36 cellular contexts compared by ENCODE assay signal in the genomic region with DNA sequence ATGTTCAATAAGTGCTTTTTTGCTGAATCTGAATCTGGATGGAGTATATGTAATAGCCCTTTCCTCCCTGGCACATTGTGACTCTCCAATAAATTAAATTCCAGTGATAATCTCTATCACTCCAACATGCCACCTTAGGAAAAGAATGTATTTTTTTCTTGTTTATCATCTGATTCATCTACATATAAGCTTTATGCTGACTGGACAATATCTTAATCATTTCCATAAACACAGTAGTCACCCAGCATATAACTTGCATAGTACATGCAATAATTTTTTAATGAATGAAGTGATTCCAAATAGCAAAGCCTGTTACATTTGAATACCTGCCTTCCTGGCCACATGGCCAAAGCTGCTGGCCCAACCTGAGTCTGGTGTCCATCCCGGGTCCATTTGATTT.
"Had no signal": no experiment of that assay in that cellular context is flagged by ENCODE, and none has a peak within 500 bp of the region (broad histone marks: within the 10 kb centered on the region; RNA-seq: fewer than 3 reads in every experiment).

No MANE protein-coding gene starts in this region.

- H3K36me3 Mint-ChIP-seq: activated CD8-positive, alpha-beta memory T cell treated with anti-CD3 and anti-CD28 coated beads, Interleukin-2, amount 10 ng/mL, durations not matched to agents 7 days and 5 days; activated naive CD4-positive, alpha-beta T cell treated with anti-CD3 and anti-CD28 coated beads, Interleukin-2, amount 10 ng/mL, durations not matched to agents 7 days and 5 days; activated naive CD4-positive, alpha-beta T cell treated with anti-CD3 and anti-CD28 coated beads, Interleukin-2, amount 50 U/mL, for 24 hours; activated naive CD8-positive, alpha-beta T cell; activated naive CD8-positive, alpha-beta T cell treated with anti-CD3 and anti-CD28 coated beads, Interleukin-2, amount 10 ng/mL, durations not matched to agents 7 days and 5 days; brain had no signal

- H3K9me3 Mint-ChIP-seq: activated B cell treated with CpG ODN at 0.5 μM for 24 hours; activated CD4-positive, alpha-beta memory T cell treated with anti-CD3 and anti-CD28 coated beads, Interleukin-2, amount 10 ng/mL, durations not matched to agents 7 days and 5 days; activated CD4-positive, alpha-beta T cell treated with anti-CD3 and anti-CD28 coated beads, Interleukin-2, amount 10 ng/mL, durations not matched to agents 7 days and 5 days; activated naive CD4-positive, alpha-beta T cell treated with anti-CD3 and anti-CD28 coated beads, Interleukin-2, amount 10 ng/mL, durations not matched to agents 7 days and 5 days; activated naive CD4-positive, alpha-beta T cell treated with anti-CD3 and anti-CD28 coated beads, Interleukin-2, amount 50 U/mL, for 24 hours; activated naive CD8-positive, alpha-beta T cell treated with anti-CD3 and anti-CD28 coated beads, Interleukin-2, amount 10 ng/mL, durations not matched to agents 7 days and 5 days; activated naive CD8-positive, alpha-beta T cell treated with anti-CD3 and anti-CD28 coated beads, Interleukin-2, amount 50 U/mL, for 24 hours; activated T-cell treated with anti-CD3 and anti-CD28 coated beads, Interleukin-2, amount 50 U/mL, for 24 hours; activated T-helper 2 cell treated with anti-CD3 and anti-CD28 coated beads, Interferon-gamma antibody, Interleukin-2, Interleukin-4, amounts not matched to agents 10 μg/mL and 5 μg/mL and 100 μg/mL, durations not matched to agents 14 hours and 24 hours and 36 hours; central memory CD8-positive, alpha-beta T cell; T-helper 1 cell treated with Interleukin-12 subunit alpha and Interleukin-12 subunit beta and Interleukin-4 antibody, amounts not matched to agents 30 μg/mL and 1 μg/mL, for 36 hours; T-helper 2 cell treated with Interferon-gamma antibody and Interleukin-4, amounts not matched to agents 5 μg/mL and 100 μg/mL, for 36 hours had no signal

- ATAC-seq: activated CD8-positive, alpha-beta memory T cell treated with anti-CD3 and anti-CD28 coated beads, Interleukin-2, amount 10 ng/mL, durations not matched to agents 7 days and 5 days; activated CD8-positive, alpha-beta T cell treated with anti-CD3 and anti-CD28 coated beads, Interleukin-2, amount 10 ng/mL, durations not matched to agents 7 days and 5 days; activated naive CD8-positive, alpha-beta T cell treated with anti-CD3 and anti-CD28 coated beads, Interleukin-2, amount 50 U/mL, for 24 hours had no signal

- FAIRE-seq: bronchial epithelial cell, TTC549 had no signal

- H3K36me3 ChIP-seq: ascending aorta, cardiac muscle cell had no signal

- H3K4me1 Mint-ChIP-seq: activated B cell treated with CpG ODN at 0.5 μM for 24 hours; activated CD4-positive, alpha-beta memory T cell treated with anti-CD3 and anti-CD28 coated beads, Interleukin-2, amount 10 ng/mL, durations not matched to agents 7 days and 5 days; activated CD4-positive, alpha-beta T cell treated with anti-CD3 and anti-CD28 coated beads, Interleukin-2, amount 10 ng/mL, durations not matched to agents 7 days and 5 days; activated CD8-positive, alpha-beta memory T cell treated with anti-CD3 and anti-CD28 coated beads, Interleukin-2, amount 10 ng/mL, durations not matched to agents 7 days and 5 days; activated naive CD4-positive, alpha-beta T cell treated with anti-CD3 and anti-CD28 coated beads, Interleukin-2, amount 10 ng/mL, durations not matched to agents 7 days and 5 days; activated naive CD4-positive, alpha-beta T cell treated with anti-CD3 and anti-CD28 coated beads, Interleukin-2, amount 50 U/mL, for 24 hours; activated naive CD8-positive, alpha-beta T cell treated with anti-CD3 and anti-CD28 coated beads, Interleukin-2, amount 10 ng/mL, durations not matched to agents 7 days and 5 days; activated naive CD8-positive, alpha-beta T cell treated with anti-CD3 and anti-CD28 coated beads, Interleukin-2, amount 50 U/mL, for 24 hours; central memory CD8-positive, alpha-beta T cell had no signal

- H3K27me3 Mint-ChIP-seq: activated CD4-positive, alpha-beta memory T cell treated with anti-CD3 and anti-CD28 coated beads, Interleukin-2, amount 10 ng/mL, durations not matched to agents 7 days and 5 days; activated CD4-positive, alpha-beta T cell treated with anti-CD3 and anti-CD28 coated beads, Interleukin-2, amount 10 ng/mL, durations not matched to agents 7 days and 5 days; activated CD8-positive, alpha-beta memory T cell treated with anti-CD3 and anti-CD28 coated beads, Interleukin-2, amount 10 ng/mL, durations not matched to agents 7 days and 5 days; activated naive CD4-positive, alpha-beta T cell treated with anti-CD3 and anti-CD28 coated beads, Interleukin-2, amount 10 ng/mL, durations not matched to agents 7 days and 5 days; brain had no signal

- H3K27ac ChIP-seq: cardiac muscle cell, VCaP had no signal

- H3K27me3 ChIP-seq: ascending aorta, cardiac muscle cell had no signal

- H3K9me3 ChIP-seq: ascending aorta had no signal

- H3K4me3 Mint-ChIP-seq: activated B cell treated with CpG ODN at 0.5 μM for 24 hours; activated CD4-positive, alpha-beta memory T cell treated with anti-CD3 and anti-CD28 coated beads, Interleukin-2, amount 10 ng/mL, durations not matched to agents 7 days and 5 days; activated CD4-positive, alpha-beta T cell treated with anti-CD3 and anti-CD28 coated beads, Interleukin-2, amount 10 ng/mL, durations not matched to agents 7 days and 5 days; activated CD8-positive, alpha-beta memory T cell treated with anti-CD3 and anti-CD28 coated beads, Interleukin-2, amount 10 ng/mL, durations not matched to agents 7 days and 5 days; activated CD8-positive, alpha-beta T cell treated with anti-CD3 and anti-CD28 coated beads, Interleukin-2, amount 10 ng/mL, durations not matched to agents 7 days and 5 days; activated naive CD4-positive, alpha-beta T cell treated with anti-CD3 and anti-CD28 coated beads, Interleukin-2, amount 10 ng/mL, durations not matched to agents 7 days and 5 days; activated naive CD4-positive, alpha-beta T cell treated with anti-CD3 and anti-CD28 coated beads, Interleukin-2, amount 50 U/mL, for 24 hours; activated naive CD8-positive, alpha-beta T cell; activated naive CD8-positive, alpha-beta T cell treated with anti-CD3 and anti-CD28 coated beads, Interleukin-2, amount 10 ng/mL, durations not matched to agents 7 days and 5 days; activated naive CD8-positive, alpha-beta T cell treated with anti-CD3 and anti-CD28 coated beads, Interleukin-2, amount 50 U/mL, for 24 hours; activated T-cell treated with anti-CD3 and anti-CD28 coated beads, Interleukin-2, amount 50 U/mL, for 24 hours; brain; central memory CD8-positive, alpha-beta T cell; T-helper 1 cell treated with Interleukin-12 subunit alpha and Interleukin-12 subunit beta and Interleukin-4 antibody, amounts not matched to agents 30 μg/mL and 1 μg/mL, for 36 hours; T-helper 2 cell treated with Interferon-gamma antibody and Interleukin-4, amounts not matched to agents 5 μg/mL and 100 μg/mL, for 36 hours had no signal

- H3K4me3 ChIP-seq: ascending aorta, cardiac muscle cell had no signal

- H3K27ac Mint-ChIP-seq: activated B cell treated with CpG ODN at 0.5 μM for 24 hours; activated CD4-positive, alpha-beta memory T cell treated with anti-CD3 and anti-CD28 coated beads, Interleukin-2, amount 10 ng/mL, durations not matched to agents 7 days and 5 days; activated CD4-positive, alpha-beta T cell treated with anti-CD3 and anti-CD28 coated beads, Interleukin-2, amount 10 ng/mL, durations not matched to agents 7 days and 5 days; activated CD8-positive, alpha-beta memory T cell treated with anti-CD3 and anti-CD28 coated beads, Interleukin-2, amount 10 ng/mL, durations not matched to agents 7 days and 5 days; activated CD8-positive, alpha-beta T cell treated with anti-CD3 and anti-CD28 coated beads, Interleukin-2, amount 10 ng/mL, durations not matched to agents 7 days and 5 days; activated naive CD4-positive, alpha-beta T cell treated with anti-CD3 and anti-CD28 coated beads, Interleukin-2, amount 10 ng/mL, durations not matched to agents 7 days and 5 days; activated naive CD4-positive, alpha-beta T cell treated with anti-CD3 and anti-CD28 coated beads, Interleukin-2, amount 50 U/mL, for 24 hours; activated naive CD8-positive, alpha-beta T cell; activated naive CD8-positive, alpha-beta T cell treated with anti-CD3 and anti-CD28 coated beads, Interleukin-2, amount 10 ng/mL, durations not matched to agents 7 days and 5 days; activated naive CD8-positive, alpha-beta T cell treated with anti-CD3 and anti-CD28 coated beads, Interleukin-2, amount 50 U/mL, for 24 hours; activated T-cell treated with anti-CD3 and anti-CD28 coated beads, Interleukin-2, amount 50 U/mL, for 24 hours; activated T-helper 2 cell treated with anti-CD3 and anti-CD28 coated beads, Interferon-gamma antibody, Interleukin-2, Interleukin-4, amounts not matched to agents 10 μg/mL and 5 μg/mL and 100 μg/mL, durations not matched to agents 14 hours and 24 hours and 36 hours; brain; T-helper 1 cell treated with Interleukin-12 subunit alpha and Interleukin-12 subunit beta and Interleukin-4 antibody, amounts not matched to agents 30 μg/mL and 1 μg/mL, for 36 hours; T-helper 2 cell treated with Interferon-gamma antibody and Interleukin-4, amounts not matched to agents 5 μg/mL and 100 μg/mL, for 36 hours had no signal

- DNase-seq: activated B cell treated with CpG ODN at 0.5 μM for 24 hours; activated CD4-positive, alpha-beta memory T cell treated with anti-CD3 and anti-CD28 coated beads, Interleukin-2, amount 10 ng/mL, durations not matched to agents 7 days and 5 days; activated CD4-positive, alpha-beta T cell treated with anti-CD3 and anti-CD28 coated beads for 48 hours; activated CD4-positive, alpha-beta T cell treated with anti-CD3 and anti-CD28 coated beads, Interleukin-2, amount 10 ng/mL, durations not matched to agents 7 days and 5 days; activated CD4-positive, alpha-beta T cell treated with anti-CD3 and anti-CD28 coated beads, Interleukin-2, amount 50 U/mL, for 48 hours; activated CD4-positive, CD25-positive, alpha-beta regulatory T cell treated with anti-CD3 and anti-CD28 coated beads, Interleukin-2, amount 50 U/mL, for 72 hours; activated CD8-positive, alpha-beta memory T cell treated with anti-CD3 and anti-CD28 coated beads for 24 hours; activated CD8-positive, alpha-beta memory T cell treated with anti-CD3 and anti-CD28 coated beads, Interleukin-2, amount 10 ng/mL, durations not matched to agents 7 days and 5 days; activated CD8-positive, alpha-beta memory T cell treated with anti-CD3 and anti-CD28 coated beads, Interleukin-2, amount 50 U/mL, for 48 hours; activated CD8-positive, alpha-beta T cell treated with anti-CD3 and anti-CD28 coated beads, Interleukin-2, amount 10 ng/mL, durations not matched to agents 7 days and 5 days; activated effector memory CD4-positive, alpha-beta T cell treated with Interleukin-2 at 50 U/mL for 16 hours; activated gamma-delta T cell; activated naive CD4-positive, alpha-beta T cell treated with anti-CD3 and anti-CD28 coated beads, Interleukin-2, amount 10 ng/mL, durations not matched to agents 7 days and 5 days; activated naive CD4-positive, alpha-beta T cell treated with Interleukin-2 at 50 U/mL for 16 hours; activated naive CD8-positive, alpha-beta T cell treated with anti-CD3 and anti-CD28 coated beads, Interleukin-2, amount 10 ng/mL, durations not matched to agents 7 days and 5 days; activated naive CD8-positive, alpha-beta T cell treated with anti-CD3 and anti-CD28 coated beads, Interleukin-2, amount 50 U/mL, for 24 hours; activated T-cell treated with anti-CD3 and anti-CD28 coated beads, Interleukin-2, amount 50 U/mL, for 24 hours; activated T-cell treated with anti-CD3 and anti-CD28 coated beads, Interleukin-2, amount 50 U/mL, for 48 hours; amygdala; anterior cingulate cortex; caudate nucleus; cerebellar nuclear complex; T-helper 2 cell; T-helper 9 cell had no signal
